ENCODE assay signal across 22 cellular contexts in genomic region chr14:98082833-98083232, GRCh38.
"Had no signal": no experiment of that assay in that cellular context is flagged by ENCODE, and none has a peak within 500 bp of the region (broad histone marks: within the 10 kb centered on the region; RNA-seq: fewer than 3 reads in every experiment).

No MANE protein-coding gene starts in this region.

- H3K27me3 ChIP-seq: colonic mucosa, foreskin keratinocyte, hepatocyte had no signal

- ATAC-seq: effector memory CD8-positive, alpha-beta T cell; esophagus mucosa; foreskin keratinocyte; gastroesophageal sphincter; heart left ventricle; left cardiac atrium; left lung; left ventricle myocardium superior; lower lobe of right lung; mucosa of descending colon had no signal

- H3K79me2 ChIP-seq: hepatocyte had no signal

- H3K4me3 ChIP-seq: colonic mucosa, gastroesophageal sphincter, heart left ventricle, hepatocyte, left lung, lower lobe of right lung, mucosa of descending colon had no signal

- DNase-seq: colonic mucosa; cortex of kidney; effector CD8-positive, alpha-beta T cell; effector memory CD8-positive, alpha-beta T cell; endodermal cell; erythroblast; foreskin keratinocyte; heart left ventricle; hypothalamus; left cardiac atrium; left lung; left ventricle myocardium superior; lower lobe of right lung; mesenchymal stem cell; mucosa of descending colon; naive B cell had no signal

- H3K27me3 Mint-ChIP-seq: dendritic cell treated with granulocyte-macrophage colony-stimulating factor and Interleukin-4, amounts not matched to agents 40 ng/mL and 50 ng/mL, for 4 days had no signal

- H3K9me3 ChIP-seq: colonic mucosa, gastroesophageal sphincter, heart left ventricle, lower lobe of right lung, mucosa of descending colon had no signal

- H3K9me3 Mint-ChIP-seq: dendritic cell treated with granulocyte-macrophage colony-stimulating factor and Interleukin-4, amounts not matched to agents 40 ng/mL and 50 ng/mL, for 4 days; effector memory CD8-positive, alpha-beta T cell had no signal

- H3K27ac ChIP-seq: colonic mucosa, epithelial cell of prostate, foreskin keratinocyte, gastroesophageal sphincter, heart left ventricle, hepatocyte, left lung, lower lobe of right lung had no signal

- H3K36me3 Mint-ChIP-seq: mesothelial cell of epicardium, naive B cell had no signal

- H3K36me3 ChIP-seq: colonic mucosa, gastroesophageal sphincter, heart left ventricle, left lung, lower lobe of right lung had no signal

- H2AFZ ChIP-seq: hepatocyte had no signal

- H3K4me1 Mint-ChIP-seq: naive B cell had no signal

- H3K27ac Mint-ChIP-seq: dendritic cell treated with granulocyte-macrophage colony-stimulating factor and Interleukin-4, amounts not matched to agents 40 ng/mL and 50 ng/mL, for 4 days; effector memory CD8-positive, alpha-beta T cell; endodermal cell; mesothelial cell of epicardium had no signal

- H3K4me2 ChIP-seq: hepatocyte had no signal

- H3K4me3 Mint-ChIP-seq: dendritic cell treated with granulocyte-macrophage colony-stimulating factor and Interleukin-4, amounts not matched to agents 40 ng/mL and 50 ng/mL, for 4 days; effector memory CD8-positive, alpha-beta T cell; endodermal cell; mesothelial cell of epicardium; naive B cell had no signal

- H3K4me1 ChIP-seq: colonic mucosa, foreskin keratinocyte, gastroesophageal sphincter, heart left ventricle, left lung, lower lobe of right lung had no signal
